27 cellular contexts compared by ENCODE assay signal in genomic region chr1:19326748-19327065, GRCh38. TPM values are rescaled to one million over a fixed set of nuclear protein-coding genes. Genes with fewer than 3 reads are reported as not detected.
"Had no signal": no experiment of that assay in that cellular context is flagged by ENCODE, and none has a peak within 500 bp of the region (broad histone marks: within the 10 kb centered on the region; RNA-seq: fewer than 3 reads in every experiment).

No MANE protein-coding gene starts in this region.

- DNase-seq: activated CD4-positive, alpha-beta T cell treated with anti-CD3 and anti-CD28 coated beads for 4 hours; activated CD8-positive, alpha-beta memory T cell treated with anti-CD3 and anti-CD28 coated beads, Interleukin-2, amount 50 U/mL, for 48 hours; activated CD8-positive, alpha-beta T cell treated with anti-CD3 and anti-CD28 coated beads for 36 hours; activated gamma-delta T cell; activated naive CD8-positive, alpha-beta T cell treated with anti-CD3 and anti-CD28 coated beads, Interleukin-2, amount 50 U/mL, for 24 hours; activated T-cell treated with anti-CD3 and anti-CD28 coated beads, Interleukin-2, amount 50 U/mL, for 4 hours; amygdala; Karpas-422; MM.1S; NCI-H1105; NCI-H1436; NCI-H1694 treated with DMSO at 0.1 percent for 48 hours; NCI-H2029 treated with DMSO at 0.1 percent for 48 hours; NCI-H345; NCI-H510A treated with DMSO at 0.1 percent for 48 hours; NK-92 treated with Interleukin-12 subunit alpha and Interleukin-12 subunit beta, amount 100 ng/mL, for 24 hours; OCI-M1; RPMI8226; SW 1271 had no signal

- H3K27ac Mint-ChIP-seq: activated CD8-positive, alpha-beta T cell treated with anti-CD3 and anti-CD28 coated beads for 36 hours; activated naive CD4-positive, alpha-beta T cell treated with anti-CD3 and anti-CD28 coated beads, Interleukin-2, amount 50 U/mL, for 24 hours; activated naive CD8-positive, alpha-beta T cell treated with anti-CD3 and anti-CD28 coated beads, Interleukin-2, amount 50 U/mL, for 24 hours; activated T-helper 17 cell treated with anti-CD3 and anti-CD28 coated beads, Interleukin-2, amount 50 U/mL, for 72 hours had no signal

- H3K27me3 Mint-ChIP-seq: activated CD8-positive, alpha-beta T cell treated with anti-CD3 and anti-CD28 coated beads for 36 hours; activated naive CD4-positive, alpha-beta T cell treated with anti-CD3 and anti-CD28 coated beads, Interleukin-2, amount 50 U/mL, for 24 hours; activated naive CD8-positive, alpha-beta T cell treated with anti-CD3 and anti-CD28 coated beads, Interleukin-2, amount 50 U/mL, for 24 hours; activated T-helper 17 cell treated with anti-CD3 and anti-CD28 coated beads, Interleukin-2, amount 50 U/mL, for 72 hours; brain had no signal

- H3K4me1 Mint-ChIP-seq: activated naive CD4-positive, alpha-beta T cell treated with anti-CD3 and anti-CD28 coated beads, Interleukin-2, amount 50 U/mL, for 24 hours; activated naive CD8-positive, alpha-beta T cell treated with anti-CD3 and anti-CD28 coated beads, Interleukin-2, amount 50 U/mL, for 24 hours; brain had no signal

- FAIRE-seq: astrocyte had no signal

- H3K4me3 Mint-ChIP-seq: activated CD8-positive, alpha-beta T cell treated with anti-CD3 and anti-CD28 coated beads for 36 hours; activated naive CD4-positive, alpha-beta T cell treated with anti-CD3 and anti-CD28 coated beads, Interleukin-2, amount 50 U/mL, for 24 hours; activated naive CD8-positive, alpha-beta T cell treated with anti-CD3 and anti-CD28 coated beads, Interleukin-2, amount 50 U/mL, for 24 hours; activated T-cell treated with anti-CD3 and anti-CD28 coated beads, Interleukin-2, amount 50 U/mL, for 4 hours; activated T-helper 17 cell treated with anti-CD3 and anti-CD28 coated beads, Interleukin-2, amount 50 U/mL, for 72 hours; brain had no signal

- ATAC-seq: activated CD4-positive, CD25-positive, alpha-beta regulatory T cell treated with anti-CD3 and anti-CD28 coated beads, Interleukin-2, amount 50 U/mL, for 24 hours; activated CD8-positive, alpha-beta T cell treated with anti-CD3 and anti-CD28 coated beads for 36 hours; activated naive CD8-positive, alpha-beta T cell treated with anti-CD3 and anti-CD28 coated beads, Interleukin-2, amount 50 U/mL, for 24 hours; activated T-cell treated with anti-CD3 and anti-CD28 coated beads, Interleukin-2, amount 50 U/mL, for 4 hours; activated T-helper 17 cell treated with anti-CD3 and anti-CD28 coated beads, Interleukin-2, amount 50 U/mL, for 72 hours; Panc1; SK-N-SH treated with all-trans-retinoic acid at 6 μM for 48 hours had no signal

- H3K9me3 Mint-ChIP-seq: activated CD8-positive, alpha-beta T cell treated with anti-CD3 and anti-CD28 coated beads for 36 hours; activated naive CD4-positive, alpha-beta T cell treated with anti-CD3 and anti-CD28 coated beads, Interleukin-2, amount 50 U/mL, for 24 hours; activated naive CD8-positive, alpha-beta T cell treated with anti-CD3 and anti-CD28 coated beads, Interleukin-2, amount 50 U/mL, for 24 hours; activated T-cell treated with anti-CD3 and anti-CD28 coated beads, Interleukin-2, amount 50 U/mL, for 4 hours; activated T-helper 17 cell treated with anti-CD3 and anti-CD28 coated beads, Interleukin-2, amount 50 U/mL, for 72 hours; brain had no signal

RNA-seq across cellular contexts. Expression of gene AKR7A3, which starts 38.1 kb away (rescaled TPM):
- total RNA-seq: Right ventricle myocardium superior had no signal
